ENCODE assay signal across 7 cellular contexts in the genomic region with DNA sequence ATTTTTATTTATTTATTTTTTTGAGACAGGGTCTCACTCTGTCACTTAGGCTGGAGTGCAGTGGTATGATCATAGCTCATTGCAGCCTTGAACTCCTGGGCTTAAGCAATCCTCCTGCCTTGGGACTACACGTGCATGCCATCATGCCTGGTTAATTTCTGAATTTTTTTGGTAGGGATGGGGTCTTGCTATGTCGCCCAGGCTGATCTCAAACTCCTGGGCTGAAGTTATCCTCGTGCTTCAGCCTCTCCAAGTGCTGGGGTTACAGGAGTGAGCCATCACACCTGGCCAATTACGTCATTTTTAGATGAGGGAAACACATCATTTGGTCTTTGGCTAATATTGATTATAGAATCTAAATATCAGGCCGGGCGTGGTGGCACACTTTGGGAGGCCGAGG.
"Had no signal": no experiment of that assay in that cellular context is flagged by ENCODE, and none has a peak within 500 bp of the region (broad histone marks: within the 10 kb centered on the region; RNA-seq: fewer than 3 reads in every experiment).

No MANE protein-coding gene starts in this region.

- FAIRE-seq: G401.6, GM12891, GM12892, GM18507, GM19239 had no signal

- DNase-seq: GDM1, GF-D8 had no signal
